Comparison of ENCODE assay signal across 1 cellular context in the genomic region with DNA sequence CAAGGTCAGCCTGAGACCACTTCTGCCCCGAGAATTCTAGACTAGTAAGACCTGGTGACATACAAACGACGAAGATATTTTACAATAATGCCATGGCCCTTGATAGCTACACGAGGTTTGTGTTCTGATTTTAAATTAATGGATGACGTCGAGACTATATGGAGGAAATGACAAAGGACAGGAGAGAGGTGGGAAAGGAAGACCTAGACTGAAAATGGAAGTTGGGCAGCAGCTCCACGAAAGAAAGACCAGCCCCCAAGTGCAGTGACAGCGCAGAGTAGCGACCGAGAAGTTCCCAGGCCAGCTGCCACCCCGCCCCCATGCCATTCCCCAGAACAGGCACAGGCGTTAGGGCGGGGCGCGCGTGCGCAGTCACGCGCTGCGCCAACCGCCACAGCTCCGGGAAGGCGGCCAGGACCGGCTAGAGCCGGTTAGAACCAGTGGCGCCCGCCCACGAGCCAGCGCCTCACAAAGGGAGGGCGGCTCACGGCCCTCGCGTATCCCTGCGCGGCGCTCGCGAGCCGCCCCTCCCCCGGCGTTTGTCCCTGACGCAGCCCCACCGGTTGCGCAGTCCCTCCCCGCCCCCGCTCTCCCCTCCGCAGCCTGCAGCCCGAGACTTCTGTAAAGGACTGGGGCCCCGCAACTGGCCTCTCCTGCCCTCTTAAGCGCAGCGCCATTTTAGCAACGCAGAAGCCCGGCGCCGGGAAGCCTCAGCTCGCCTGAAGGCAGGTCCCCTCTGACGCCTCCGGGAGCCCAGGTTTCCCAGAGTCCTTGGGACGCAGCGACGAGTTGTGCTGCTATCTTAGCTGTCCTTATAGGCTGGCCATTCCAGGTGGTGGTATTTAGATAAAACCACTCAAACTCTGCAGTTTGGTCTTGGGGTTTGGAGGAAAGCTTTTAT.
TF ChIP-seq lines count a peak whose summit lies in the region.

No MANE protein-coding gene starts in this region.

TF ChIP-seq in HEK293, 187 proteins besides CTCF, POLR2A, EP300 and RAD21 (continued from another document and continues in another):
- TF ChIP-seq, protein P1, sequence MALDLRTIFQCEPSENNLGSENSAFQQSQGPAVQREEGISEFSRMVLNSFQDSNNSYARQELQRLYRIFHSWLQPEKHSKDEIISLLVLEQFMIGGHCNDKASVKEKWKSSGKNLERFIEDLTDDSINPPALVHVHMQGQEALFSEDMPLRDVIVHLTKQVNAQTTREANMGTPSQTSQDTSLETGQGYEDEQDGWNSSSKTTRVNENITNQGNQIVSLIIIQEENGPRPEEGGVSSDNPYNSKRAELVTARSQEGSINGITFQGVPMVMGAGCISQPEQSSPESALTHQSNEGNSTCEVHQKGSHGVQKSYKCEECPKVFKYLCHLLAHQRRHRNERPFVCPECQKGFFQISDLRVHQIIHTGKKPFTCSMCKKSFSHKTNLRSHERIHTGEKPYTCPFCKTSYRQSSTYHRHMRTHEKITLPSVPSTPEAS (tag by site-specific recombination; IDR thresholded peaks at IDR 0.05): no peak
- TF ChIP-seq ZNF324 (tag by site-specific recombination; IDR thresholded peaks at IDR 0.05) (peak; percentile 53; the same call in 1 of the 2 replicates), ZNF830 (tag by site-specific recombination; IDR thresholded peaks at IDR 0.05; ENCODE audit: low read depth) (no peak), ZNF560 (tag by site-specific recombination; IDR thresholded peaks at IDR 0.05; ENCODE audit: borderline replicate concordance) (no peak), ZNF530 (tag by site-specific recombination; IDR thresholded peaks at IDR 0.05; ENCODE audit: low read depth) (no peak), ZNF791 (tag by site-specific recombination; IDR thresholded peaks at IDR 0.05) (no peak), FEZF1 (tag by site-specific recombination; IDR thresholded peaks at IDR 0.05) (no peak), ZNF747 (tag by site-specific recombination; IDR thresholded peaks at IDR 0.05) (no peak), SP7 (tag by site-specific recombination; IDR thresholded peaks at IDR 0.05) (peak; percentile 79), SCRT1 (tag by site-specific recombination; IDR thresholded peaks at IDR 0.05; ENCODE audit: borderline replicate concordance) (peak; percentile 80; the same call in 1 of the 2 replicates), ZBTB21 (tag by site-specific recombination; IDR thresholded peaks at IDR 0.05) (no peak), ZFP37 (tag by site-specific recombination; IDR thresholded peaks at IDR 0.05) (no peak), ZNF549 (tag by site-specific recombination; IDR thresholded peaks at IDR 0.05) (no peak), ZNF37A (tag by site-specific recombination; IDR thresholded peaks at IDR 0.05) (no peak), ZSCAN30 (tag by site-specific recombination; IDR thresholded peaks at IDR 0.05) (peak; percentile 94), MYNN (tag by site-specific recombination; IDR thresholded peaks at IDR 0.05; ENCODE audit: borderline replicate concordance) (no peak), ZBTB8A (tag by site-specific recombination; IDR thresholded peaks at IDR 0.05) (peak; percentile 92), ZNF768 (tag by site-specific recombination; IDR thresholded peaks at IDR 0.05) (no peak), ZNF157 (tag by site-specific recombination; IDR thresholded peaks at IDR 0.05) (no peak), ZNF785 (tag by site-specific recombination; IDR thresholded peaks at IDR 0.05) (no peak), BCL11B (tag by site-specific recombination; IDR thresholded peaks at IDR 0.05; ENCODE audit: low read depth) (peak; percentile 62), HOXA7 (CRISPR knock-in tag; IDR thresholded peaks at IDR 0.05; ENCODE audit: borderline replicate concordance) (no peak), ZSCAN23 (tag by site-specific recombination; IDR thresholded peaks at IDR 0.05) (no peak), KLF8 (tag by site-specific recombination; IDR thresholded peaks at IDR 0.05) (peak; percentile 96), ZNF132 (tag by site-specific recombination; IDR thresholded peaks at IDR 0.05; ENCODE audit: borderline replicate concordance) (no peak), ZNF10 (tag by site-specific recombination; IDR thresholded peaks at IDR 0.05) (0 out of 2 replicates have a peak, but pooled peaks have one; percentile 10), ZNF658 (tag by site-specific recombination; IDR thresholded peaks at IDR 0.05) (no peak), ZNF843 (tag by site-specific recombination; IDR thresholded peaks at IDR 0.05) (peak; percentile 67; the same call in 1 of the 2 replicates), ZNF596 (tag by site-specific recombination; IDR thresholded peaks at IDR 0.05) (no peak), ZFP3 (tag by site-specific recombination; IDR thresholded peaks at IDR 0.05; ENCODE audit: low read depth) (no peak), ZNF350 (tag by site-specific recombination; IDR thresholded peaks at IDR 0.05) (no peak), ZFHX2 (tag by site-specific recombination; conservative IDR thresholded peaks at IDR 0.05) (peak; percentile 92), ZNF138 (tag by site-specific recombination; IDR thresholded peaks at IDR 0.05; ENCODE audit: borderline replicate concordance) (no peak), ZNF140 (tag by site-specific recombination; IDR thresholded peaks at IDR 0.05) (no peak), ZNF629 (tag by site-specific recombination; IDR thresholded peaks at IDR 0.05) (peak; percentile 67), ZNF544 (tag by site-specific recombination; IDR thresholded peaks at IDR 0.05) (no peak), ZNF302 (tag by site-specific recombination; IDR thresholded peaks at IDR 0.05; ENCODE audit: low read depth) (no peak), MEIS1 (CRISPR knock-in tag; IDR thresholded peaks at IDR 0.05; ENCODE audit: borderline replicate concordance) (no peak), ZEB2 (tag by site-specific recombination; IDR thresholded peaks at IDR 0.05) (peak; percentile 96), ZXDB (tag by site-specific recombination; IDR thresholded peaks at IDR 0.05) (peak; percentile 90), ZNF521 (tag by site-specific recombination; IDR thresholded peaks at IDR 0.05) (no peak), ZNF473 (tag by site-specific recombination; IDR thresholded peaks at IDR 0.05) (no peak), ZNF239 (tag by site-specific recombination; IDR thresholded peaks at IDR 0.05) (no peak), ZNF16 (tag by site-specific recombination; IDR thresholded peaks at IDR 0.05; ENCODE audit: low read depth) (no peak), YY1 (tag by site-specific recombination; IDR thresholded peaks at IDR 0.05) (peak; percentile 68; the same call in 1 of the 2 replicates)
- TF ChIP-seq, protein P2, sequence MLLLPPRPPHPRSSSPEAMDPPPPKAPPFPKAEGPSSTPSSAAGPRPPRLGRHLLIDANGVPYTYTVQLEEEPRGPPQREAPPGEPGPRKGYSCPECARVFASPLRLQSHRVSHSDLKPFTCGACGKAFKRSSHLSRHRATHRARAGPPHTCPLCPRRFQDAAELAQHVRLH (tag by site-specific recombination; IDR thresholded peaks at IDR 0.05): no peak
- TF ChIP-seq, protein P3, sequence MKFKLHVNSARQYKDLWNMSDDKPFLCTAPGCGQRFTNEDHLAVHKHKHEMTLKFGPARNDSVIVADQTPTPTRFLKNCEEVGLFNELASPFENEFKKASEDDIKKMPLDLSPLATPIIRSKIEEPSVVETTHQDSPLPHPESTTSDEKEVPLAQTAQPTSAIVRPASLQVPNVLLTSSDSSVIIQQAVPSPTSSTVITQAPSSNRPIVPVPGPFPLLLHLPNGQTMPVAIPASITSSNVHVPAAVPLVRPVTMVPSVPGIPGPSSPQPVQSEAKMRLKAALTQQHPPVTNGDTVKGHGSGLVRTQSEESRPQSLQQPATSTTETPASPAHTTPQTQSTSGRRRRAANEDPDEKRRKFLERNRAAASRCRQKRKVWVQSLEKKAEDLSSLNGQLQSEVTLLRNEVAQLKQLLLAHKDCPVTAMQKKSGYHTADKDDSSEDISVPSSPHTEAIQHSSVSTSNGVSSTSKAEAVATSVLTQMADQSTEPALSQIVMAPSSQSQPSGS (tag by site-specific recombination; IDR thresholded peaks at IDR 0.05; ENCODE audit: low read depth): no peak; the same call in 1 of the 2 replicates
- TF ChIP-seq, protein P4, sequence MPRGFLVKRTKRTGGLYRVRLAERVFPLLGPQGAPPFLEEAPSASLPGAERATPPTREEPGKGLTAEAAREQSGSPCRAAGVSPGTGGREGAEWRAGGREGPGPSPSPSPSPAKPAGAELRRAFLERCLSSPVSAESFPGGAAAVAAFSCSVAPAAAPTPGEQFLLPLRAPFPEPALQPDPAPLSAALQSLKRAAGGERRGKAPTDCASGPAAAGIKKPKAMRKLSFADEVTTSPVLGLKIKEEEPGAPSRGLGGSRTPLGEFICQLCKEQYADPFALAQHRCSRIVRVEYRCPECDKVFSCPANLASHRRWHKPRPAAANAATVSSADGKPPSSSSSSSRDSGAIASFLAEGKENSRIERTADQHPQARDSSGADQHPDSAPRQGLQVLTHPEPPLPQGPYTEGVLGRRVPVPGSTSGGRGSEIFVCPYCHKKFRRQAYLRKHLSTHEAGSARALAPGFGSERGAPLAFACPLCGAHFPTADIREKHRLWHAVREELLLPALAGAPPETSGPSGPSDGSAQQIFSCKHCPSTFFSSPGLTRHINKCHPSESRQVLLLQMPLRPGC (tag by site-specific recombination; IDR thresholded peaks at IDR 0.05): peak; percentile 75
- TF ChIP-seq, protein P5, sequence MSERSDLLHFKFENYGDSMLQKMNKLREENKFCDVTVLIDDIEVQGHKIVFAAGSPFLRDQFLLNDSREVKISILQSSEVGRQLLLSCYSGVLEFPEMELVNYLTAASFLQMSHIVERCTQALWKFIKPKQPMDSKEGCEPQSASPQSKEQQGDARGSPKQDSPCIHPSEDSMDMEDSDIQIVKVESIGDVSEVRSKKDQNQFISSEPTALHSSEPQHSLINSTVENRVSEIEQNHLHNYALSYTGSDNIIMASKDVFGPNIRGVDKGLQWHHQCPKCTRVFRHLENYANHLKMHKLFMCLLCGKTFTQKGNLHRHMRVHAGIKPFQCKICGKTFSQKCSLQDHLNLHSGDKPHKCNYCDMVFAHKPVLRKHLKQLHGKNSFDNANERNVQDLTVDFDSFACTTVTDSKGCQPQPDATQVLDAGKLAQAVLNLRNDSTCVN (tag by site-specific recombination; optimal IDR thresholded peaks at IDR 0.05): peak; percentile 93
- TF ChIP-seq, protein P6, sequence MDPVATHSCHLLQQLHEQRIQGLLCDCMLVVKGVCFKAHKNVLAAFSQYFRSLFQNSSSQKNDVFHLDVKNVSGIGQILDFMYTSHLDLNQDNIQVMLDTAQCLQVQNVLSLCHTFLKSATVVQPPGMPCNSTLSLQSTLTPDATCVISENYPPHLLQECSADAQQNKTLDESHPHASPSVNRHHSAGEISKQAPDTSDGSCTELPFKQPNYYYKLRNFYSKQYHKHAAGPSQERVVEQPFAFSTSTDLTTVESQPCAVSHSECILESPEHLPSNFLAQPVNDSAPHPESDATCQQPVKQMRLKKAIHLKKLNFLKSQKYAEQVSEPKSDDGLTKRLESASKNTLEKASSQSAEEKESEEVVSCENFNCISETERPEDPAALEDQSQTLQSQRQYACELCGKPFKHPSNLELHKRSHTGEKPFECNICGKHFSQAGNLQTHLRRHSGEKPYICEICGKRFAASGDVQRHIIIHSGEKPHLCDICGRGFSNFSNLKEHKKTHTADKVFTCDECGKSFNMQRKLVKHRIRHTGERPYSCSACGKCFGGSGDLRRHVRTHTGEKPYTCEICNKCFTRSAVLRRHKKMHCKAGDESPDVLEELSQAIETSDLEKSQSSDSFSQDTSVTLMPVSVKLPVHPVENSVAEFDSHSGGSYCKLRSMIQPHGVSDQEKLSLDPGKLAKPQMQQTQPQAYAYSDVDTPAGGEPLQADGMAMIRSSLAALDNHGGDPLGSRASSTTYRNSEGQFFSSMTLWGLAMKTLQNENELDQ (tag by site-specific recombination; IDR thresholded peaks at IDR 0.05; ENCODE audit: low read depth): no peak
- TF ChIP-seq, protein P7, sequence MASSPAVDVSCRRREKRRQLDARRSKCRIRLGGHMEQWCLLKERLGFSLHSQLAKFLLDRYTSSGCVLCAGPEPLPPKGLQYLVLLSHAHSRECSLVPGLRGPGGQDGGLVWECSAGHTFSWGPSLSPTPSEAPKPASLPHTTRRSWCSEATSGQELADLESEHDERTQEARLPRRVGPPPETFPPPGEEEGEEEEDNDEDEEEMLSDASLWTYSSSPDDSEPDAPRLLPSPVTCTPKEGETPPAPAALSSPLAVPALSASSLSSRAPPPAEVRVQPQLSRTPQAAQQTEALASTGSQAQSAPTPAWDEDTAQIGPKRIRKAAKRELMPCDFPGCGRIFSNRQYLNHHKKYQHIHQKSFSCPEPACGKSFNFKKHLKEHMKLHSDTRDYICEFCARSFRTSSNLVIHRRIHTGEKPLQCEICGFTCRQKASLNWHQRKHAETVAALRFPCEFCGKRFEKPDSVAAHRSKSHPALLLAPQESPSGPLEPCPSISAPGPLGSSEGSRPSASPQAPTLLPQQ (tag by site-specific recombination; IDR thresholded peaks at IDR 0.05): peak; percentile 92
- TF ChIP-seq, protein P8, sequence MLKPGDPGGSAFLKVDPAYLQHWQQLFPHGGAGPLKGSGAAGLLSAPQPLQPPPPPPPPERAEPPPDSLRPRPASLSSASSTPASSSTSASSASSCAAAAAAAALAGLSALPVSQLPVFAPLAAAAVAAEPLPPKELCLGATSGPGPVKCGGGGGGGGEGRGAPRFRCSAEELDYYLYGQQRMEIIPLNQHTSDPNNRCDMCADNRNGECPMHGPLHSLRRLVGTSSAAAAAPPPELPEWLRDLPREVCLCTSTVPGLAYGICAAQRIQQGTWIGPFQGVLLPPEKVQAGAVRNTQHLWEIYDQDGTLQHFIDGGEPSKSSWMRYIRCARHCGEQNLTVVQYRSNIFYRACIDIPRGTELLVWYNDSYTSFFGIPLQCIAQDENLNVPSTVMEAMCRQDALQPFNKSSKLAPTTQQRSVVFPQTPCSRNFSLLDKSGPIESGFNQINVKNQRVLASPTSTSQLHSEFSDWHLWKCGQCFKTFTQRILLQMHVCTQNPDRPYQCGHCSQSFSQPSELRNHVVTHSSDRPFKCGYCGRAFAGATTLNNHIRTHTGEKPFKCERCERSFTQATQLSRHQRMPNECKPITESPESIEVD (tag by site-specific recombination; IDR thresholded peaks at IDR 0.05): peak; percentile 75
- TF ChIP-seq, protein P9, sequence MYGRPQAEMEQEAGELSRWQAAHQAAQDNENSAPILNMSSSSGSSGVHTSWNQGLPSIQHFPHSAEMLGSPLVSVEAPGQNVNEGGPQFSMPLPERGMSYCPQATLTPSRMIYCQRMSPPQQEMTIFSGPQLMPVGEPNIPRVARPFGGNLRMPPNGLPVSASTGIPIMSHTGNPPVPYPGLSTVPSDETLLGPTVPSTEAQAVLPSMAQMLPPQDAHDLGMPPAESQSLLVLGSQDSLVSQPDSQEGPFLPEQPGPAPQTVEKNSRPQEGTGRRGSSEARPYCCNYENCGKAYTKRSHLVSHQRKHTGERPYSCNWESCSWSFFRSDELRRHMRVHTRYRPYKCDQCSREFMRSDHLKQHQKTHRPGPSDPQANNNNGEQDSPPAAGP (tag by site-specific recombination; IDR thresholded peaks at IDR 0.05): peak; percentile 82
- TF ChIP-seq, protein P10, sequence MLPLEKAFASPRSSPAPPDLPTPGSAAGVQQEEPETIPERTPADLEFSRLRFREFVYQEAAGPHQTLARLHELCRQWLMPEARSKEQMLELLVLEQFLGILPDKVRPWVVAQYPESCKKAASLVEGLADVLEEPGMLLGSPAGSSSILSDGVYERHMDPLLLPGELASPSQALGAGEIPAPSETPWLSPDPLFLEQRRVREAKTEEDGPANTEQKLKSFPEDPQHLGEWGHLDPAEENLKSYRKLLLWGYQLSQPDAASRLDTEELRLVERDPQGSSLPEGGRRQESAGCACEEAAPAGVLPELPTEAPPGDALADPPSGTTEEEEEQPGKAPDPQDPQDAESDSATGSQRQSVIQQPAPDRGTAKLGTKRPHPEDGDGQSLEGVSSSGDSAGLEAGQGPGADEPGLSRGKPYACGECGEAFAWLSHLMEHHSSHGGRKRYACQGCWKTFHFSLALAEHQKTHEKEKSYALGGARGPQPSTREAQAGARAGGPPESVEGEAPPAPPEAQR (tag by site-specific recombination; IDR thresholded peaks at IDR 0.05): no peak
